Comparison of ENCODE assay signal across 8 cellular contexts in the genomic region with DNA sequence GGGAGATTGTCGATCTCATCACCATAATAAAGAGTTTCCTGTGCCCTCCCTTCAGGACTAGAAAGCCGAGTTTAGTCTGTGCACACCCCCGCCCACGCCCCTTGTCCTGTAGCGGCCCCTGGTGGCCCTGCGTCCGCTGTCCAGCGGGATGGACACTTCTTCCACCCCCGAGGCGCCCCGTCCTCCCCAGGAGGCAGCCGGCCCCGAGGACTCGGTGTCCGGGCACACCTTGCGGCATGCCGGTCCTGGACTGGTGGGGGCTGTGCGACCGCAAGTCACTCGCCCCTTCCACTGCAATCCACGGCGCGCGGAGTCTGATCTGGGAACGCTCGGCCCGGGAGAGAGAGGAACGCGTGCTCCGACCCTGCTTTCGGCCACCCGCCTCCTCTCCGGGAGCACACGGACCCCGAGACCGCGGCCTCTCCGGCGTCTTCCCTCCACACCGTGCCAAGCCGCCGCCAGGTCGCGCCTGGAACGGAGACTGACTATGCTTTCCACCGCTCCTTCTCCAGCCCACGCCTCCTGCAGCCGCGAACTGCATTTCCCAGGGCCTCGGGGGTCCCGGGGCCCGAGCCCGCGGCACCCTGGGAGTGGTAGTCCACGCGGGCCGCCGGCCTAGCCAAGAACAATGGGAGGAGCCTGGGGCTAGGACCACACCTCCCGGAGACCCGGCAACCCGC. TPM values are rescaled to one million over a fixed set of nuclear protein-coding genes. Genes with fewer than 3 reads are reported as not detected.
DNase-seq lines count a peak whose midpoint lies in the region; ATAC-seq and TF ChIP-seq lines count a peak whose summit lies in the region.

No MANE protein-coding gene starts in this region.

- ATAC-seq in HG03378 (IDR thresholded peaks at IDR 0.05; ENCODE audit: unreplicated experiment) (peak; percentile 51), right lobe of liver (peak; percentile 85 to 91 (median 88))

- peak overlapping the region; percentile 88 to 95 (median 92) for H3K4me3 ChIP-seq in right lobe of liver

- DNase-seq in AG20443 (ENCODE audit: low spot score) = peak; percentile 98
- DNase-seq in NCI-H526 treated with DMSO at 0.1 percent for 48 hours (lab: John Stamatoyannopoulos, UW) = peak; percentile 80
- DNase-seq in activated CD4-positive, alpha-beta T cell treated with anti-CD3 and anti-CD28 coated beads, Interleukin-2, amount 50 U/mL, for 24 hours (ENCODE audit: low read depth in 1 of 2, low spot score in 1 of 2) = peak; percentile 62 to 97
- DNase-seq in dermis blood vessel endothelial cell = peak; percentile 95
- DNase-seq in right lobe of liver = peak; percentile 97 to 98 (median 97)
- DNase-seq in stimulated activated CD4-positive, alpha-beta T cell treated with anti-CD3 and anti-CD28 coated beads, Interleukin-4, amount 100 ng/mL, for 24 hours = peak; percentile 97

- TF ChIP-seq CTCF in right lobe of liver (IDR thresholded peaks at IDR 0.05) = peak; percentile 83 to 94 (median 92)

- WGBS in right lobe of liver (ENCODE audit: insufficient coverage, low coverage, low lambda C conversion rate, missing lambda C conversion rate) = 0% methylated on average over 11 of the region's 61 CpGs

- H3K9me3 ChIP-seq in right lobe of liver = no peaks in the 10 kb centered on the region

- H3K36me3 ChIP-seq in right lobe of liver = peaks cover 0 to 8% (median 1%) of the 10 kb centered on the region in 4 donors

- peaks cover 0 to 21% (median 6%) of the 10 kb centered on the region in 4 donors for H3K4me1 ChIP-seq in right lobe of liver

- no peaks in the 10 kb centered on the region for H3K27me3 ChIP-seq in right lobe of liver

- peak; percentile 59 for TF ChIP-seq POLR2A in GM19099 (IDR thresholded peaks at IDR 0.05; ENCODE audit: extremely low read depth, insufficient read length, low read depth)
- TF ChIP-seq POLR2A in right lobe of liver (IDR thresholded peaks at IDR 0.05) = no peak

- H3K27ac ChIP-seq in right lobe of liver = peak overlapping the region; percentile 72 to 91 (median 88)

- intact Hi-C loops in right lobe of liver (cut with DNase I) = no loop called here

RNA-seq across cellular contexts. Expression of a gene that starts 0.7 kb away (rescaled TPM):
- 7.3 and 15.4 TPM in 2 replicates for total RNA-seq in dermis blood vessel endothelial cell
- 10 to 100 TPM; 10.5 to 23.1 (median 15.0) TPM for total RNA-seq in right lobe of liver

RNA-seq across cellular contexts. Expression of a gene that starts 12.8 kb away (rescaled TPM):
- total RNA-seq in dermis blood vessel endothelial cell (not detected in 2 replicates), right lobe of liver (under 1 TPM in 1 of 6 experiments, not detected in 5; 0.15 TPM)

RNA-seq across cellular contexts. Expression of a gene that starts 25.1 kb away (rescaled TPM):
- total RNA-seq in dermis blood vessel endothelial cell = 1.9 and 2.2 TPM in 2 replicates
- 10 to 100 TPM; 16.3 to 58.9 (median 29.3) TPM for total RNA-seq in right lobe of liver

RNA-seq across cellular contexts. Expression of a gene that starts 28.1 kb away (rescaled TPM):
- total RNA-seq in dermis blood vessel endothelial cell (2.9 and 7.8 TPM in 2 replicates), right lobe of liver (10 to 100 TPM; 11.3 to 19.9 (median 17.5) TPM)

RNA-seq across cellular contexts. Expression of a gene that starts 28.3 kb away (rescaled TPM):
- total RNA-seq in dermis blood vessel endothelial cell = 15.1 and 16.1 TPM in 2 replicates
- 10 to 100 TPM; 24.2 to 42.9 (median 35.8) TPM for total RNA-seq in right lobe of liver

Comparison
In these comparisons a context has a peak if more than half of its experiments do, and no peak if none do; other contexts are left out.
1. Peak in every context shown above with its lines: DNase-seq, ATAC-seq, H3K4me3 ChIP-seq and H3K27ac ChIP-seq.